In the genomic region with DNA sequence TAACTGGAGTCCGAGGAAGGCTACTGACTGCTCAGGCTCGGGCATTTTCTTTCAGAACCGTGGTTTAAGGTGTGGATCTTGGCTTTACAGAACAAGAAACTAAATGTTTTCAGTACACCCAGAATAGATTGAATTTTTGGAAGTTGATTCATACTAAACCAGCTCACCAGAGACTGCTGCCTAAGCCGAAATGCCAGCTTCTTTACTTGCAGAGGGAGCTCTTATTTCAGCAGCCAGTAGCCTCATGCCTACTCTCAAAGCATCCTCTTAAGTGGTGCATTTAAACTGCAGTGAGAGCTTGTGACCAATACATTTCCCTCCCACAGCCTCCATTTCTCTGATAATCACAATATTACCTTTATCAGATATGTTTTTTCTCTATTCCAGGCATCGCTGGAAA, we compare ENCODE assay signal across 25 cellular contexts.
DNase-seq lines count a peak whose midpoint lies in the region; ATAC-seq, FAIRE-seq and TF ChIP-seq lines count a peak whose summit lies in the region.
"Had no signal": no experiment of that assay in that cellular context is flagged by ENCODE, and none has a peak within 500 bp of the region (broad histone marks: within the 10 kb centered on the region; RNA-seq: fewer than 3 reads in every experiment).

No MANE protein-coding gene starts in this region.

- SMC1A ChIA-PET in GM12878 (lab: Charles Lee; ENCODE audit: uncharacterized antibody, unreplicated experiment): interaction anchor here (1.0 to 1.3 kb wide), 2 partner anchors 9 to 13 kb away, joined by 4 to 6 read pairs; no protein-coding TSS in a partner anchor

- H3K4me1 ChIP-seq in GM12878 (ENCODE audit: control insufficient read depth, insufficient read depth, low read length): no peaks in the 10 kb centered on the region
- peaks cover 26% of the 10 kb centered on the region for H3K4me1 ChIP-seq in neural progenitor cell
- H3K4me1 ChIP-seq in colonic mucosa: no peaks in the 10 kb centered on the region
- H3K4me1 ChIP-seq: prostate gland had no signal

- no peaks in the 10 kb centered on the region for H3K36me3 Mint-ChIP-seq in neural progenitor cell
- H3K36me3 Mint-ChIP-seq: activated naive CD4-positive, alpha-beta T cell treated with anti-CD3 and anti-CD28 coated beads, Interleukin-2, amount 50 U/mL, for 72 hours; memory B cell; natural killer cell had no signal

- TF ChIP-seq POLR2A in GM12878 (IDR thresholded peaks at IDR 0.05; ENCODE audit: low read depth, low read length): no peak

- BruUV-seq in GM12878 (replicated peaks; lab: Mats Ljungman, UMichigan): no TSS peak

- RAD21 ChIA-PET in GM12878 (lab: Charles Lee; ENCODE audit: unreplicated experiment): no interaction called here

- intact Hi-C loops in GM12878 (cut with micrococcal nuclease; ENCODE audit: unreplicated experiment): no loop called here
- intact Hi-C loops in colonic mucosa (cut with DNase I): no loop called here

- no peak overlapping the region for H3K4me3 Mint-ChIP-seq in neural progenitor cell
- H3K4me3 Mint-ChIP-seq: activated B cell treated with CpG ODN at 0.5 μM for 24 hours; activated CD8-positive, alpha-beta T cell treated with anti-CD3 and anti-CD28 coated beads, Interleukin-2, amount 10 ng/mL, durations not matched to agents 7 days and 5 days; activated T-cell treated with anti-CD3 and anti-CD28 coated beads, Interleukin-2, amount 50 U/mL, for 72 hours; CD8-positive, alpha-beta memory T cell; memory B cell; natural killer cell; T-helper 17 cell had no signal

- H3K4me1 Mint-ChIP-seq in neural progenitor cell: peaks cover 8% of the 10 kb centered on the region
- H3K4me1 Mint-ChIP-seq: activated B cell treated with CpG ODN at 0.5 μM for 24 hours; CD8-positive, alpha-beta memory T cell; memory B cell; natural killer cell; T-helper 17 cell had no signal

- in situ Hi-C loops in GM12878 (cut with MboI): no loop called here

- peak; percentile 46 for DNase-seq in AG09309 (ENCODE audit: low read depth)
- peak; percentile 82 for DNase-seq in M059J (ENCODE audit: low read depth)
- DNase-seq in GM12878 (ENCODE audit: low read depth, low spot score): no peak
- DNase-seq in neural progenitor cell (ENCODE audit: low spot score): no peak
- no peak for DNase-seq in colonic mucosa
- DNase-seq in NCI-H524 (lab: John Stamatoyannopoulos, UW): no peak
- DNase-seq in left lobe of liver (ENCODE audit: low spot score): no peak
- no peak for DNase-seq in DMS53 (lab: John Stamatoyannopoulos, UW)
- DNase-seq: activated B cell treated with CpG ODN at 0.5 μM for 24 hours; activated CD8-positive, alpha-beta T cell treated with anti-CD3 and anti-CD28 coated beads, Interleukin-2, amount 10 ng/mL, durations not matched to agents 7 days and 5 days; activated T-cell treated with anti-CD3 and anti-CD28 coated beads, Interleukin-2, amount 50 U/mL, for 72 hours; CD8-positive, alpha-beta memory T cell; effector CD8-positive, alpha-beta T cell; hippocampal formation; KBM-7; natural killer cell; NCI-H1048; NCI-H2107; NCI-H526; SIG-M5; T-helper 17 cell had no signal

- POLR2A ChIA-PET in GM12878 (lab: Charles Lee): no interaction called here

- H3K27me3 ChIP-seq in GM12878 (replicated peaks in 1 of 2; ENCODE audit: control insufficient read depth in 2 of 2, insufficient read depth in 2 of 2, low read length in 1 of 2): no peaks in the 10 kb centered on the region
- H3K27me3 ChIP-seq in neural progenitor cell: no peaks in the 10 kb centered on the region
- no peaks in the 10 kb centered on the region for H3K27me3 ChIP-seq in colonic mucosa
- H3K27me3 ChIP-seq: cardiac muscle cell had no signal

- ATAC-seq in GM12878 (no peak), left lobe of liver (no peak)
- ATAC-seq: activated CD8-positive, alpha-beta T cell treated with anti-CD3 and anti-CD28 coated beads, Interleukin-2, amount 10 ng/mL, durations not matched to agents 7 days and 5 days; activated naive CD4-positive, alpha-beta T cell treated with anti-CD3 and anti-CD28 coated beads, Interleukin-2, amount 50 U/mL, for 72 hours; activated T-cell treated with anti-CD3 and anti-CD28 coated beads, Interleukin-2, amount 50 U/mL, for 72 hours; natural killer cell; T-helper 17 cell had no signal

- H3K36me3 ChIP-seq in GM12878 (ENCODE audit: control insufficient read depth in 2 of 2, insufficient read depth in 2 of 2, low read length in 1 of 2): no peaks in the 10 kb centered on the region
- no peaks in the 10 kb centered on the region for H3K36me3 ChIP-seq in neural progenitor cell
- no peaks in the 10 kb centered on the region for H3K36me3 ChIP-seq in colonic mucosa
- H3K36me3 ChIP-seq: cardiac muscle cell, prostate gland had no signal

- H3K27me3 Mint-ChIP-seq in neural progenitor cell (ENCODE audit: insufficient read depth, low read depth): peaks cover 2% of the 10 kb centered on the region
- H3K27me3 Mint-ChIP-seq: CD8-positive, alpha-beta memory T cell; memory B cell; T-helper 17 cell had no signal

- H3K9ac ChIP-seq in GM12878 (ENCODE audit: control insufficient read depth, insufficient read depth, low read length): no peak overlapping the region
- H3K9ac ChIP-seq in neural progenitor cell: no peak overlapping the region
- H3K9ac ChIP-seq in colonic mucosa (ENCODE audit: low read depth in 2 of 2, low read length in 2 of 2): no peak overlapping the region

- no peak for TF ChIP-seq CTCF in AG09309 (IDR thresholded peaks at IDR 0.05; ENCODE audit: control insufficient read depth, insufficient read depth, low read depth, low read length, missing control alignments)
- TF ChIP-seq CTCF in GM12878 (IDR thresholded peaks at IDR 0.05 in 2 of 3, conservative IDR thresholded peaks at IDR 0.05 in 1 of 3; ENCODE audit: control insufficient read depth in 2 of 3, extremely low read depth in 1 of 3, insufficient read depth in 1 of 3, low read depth in 3 of 3, low read length in 3 of 3): no peak
- TF ChIP-seq CTCF in neural progenitor cell (IDR thresholded peaks at IDR 0.05): no peak
- no peak for TF ChIP-seq CTCF in colonic mucosa (IDR thresholded peaks at IDR 0.05)

- peak; percentile 27 for FAIRE-seq in GM12878 (lab: Jason Lieb, UNC)

- no peak overlapping the region for H3K4me3 ChIP-seq in AG09309 (ENCODE audit: control insufficient read depth, low read depth, low read length)
- H3K4me3 ChIP-seq in GM12878: no peak overlapping the region
- H3K4me3 ChIP-seq in neural progenitor cell: no peak overlapping the region
- H3K4me3 ChIP-seq in colonic mucosa: no peak overlapping the region
- H3K4me3 ChIP-seq: cardiac muscle cell, prostate gland had no signal

- WGBS in GM12878 (ENCODE audit: insufficient coverage, insufficient replicate concordance, low lambda C conversion rate, missing lambda C conversion rate): 11% methylated on average over 5 of the region's 5 CpGs

- H2AFZ ChIP-seq in GM12878 (ENCODE audit: control insufficient read depth, low read depth, low read length): no peak overlapping the region
- peak overlapping the region; percentile 8 for H2AFZ ChIP-seq in neural progenitor cell (replicated peaks)

- H3K4me2 ChIP-seq in GM12878 (ENCODE audit: control insufficient read depth, insufficient read depth) (no peak overlapping the region), neural progenitor cell (no peak overlapping the region)

- TF ChIP-seq RAD21 in GM12878 (IDR thresholded peaks at IDR 0.05; ENCODE audit: insufficient read depth, low read depth, low read length): no peak

- H3F3A ChIP-seq in neural progenitor cell (ENCODE audit: low read depth): no peaks in the 10 kb centered on the region

- H3K27ac Mint-ChIP-seq in neural progenitor cell: no peak overlapping the region
- H3K27ac Mint-ChIP-seq: activated B cell treated with CpG ODN at 0.5 μM for 24 hours; activated CD8-positive, alpha-beta T cell treated with anti-CD3 and anti-CD28 coated beads, Interleukin-2, amount 10 ng/mL, durations not matched to agents 7 days and 5 days; activated naive CD4-positive, alpha-beta T cell treated with anti-CD3 and anti-CD28 coated beads, Interleukin-2, amount 50 U/mL, for 72 hours; activated T-cell treated with anti-CD3 and anti-CD28 coated beads, Interleukin-2, amount 50 U/mL, for 72 hours; CD8-positive, alpha-beta memory T cell; memory B cell; natural killer cell; T-helper 17 cell had no signal

- H3K9me3 ChIP-seq in GM12878 (replicated peaks; ENCODE audit: control insufficient read depth, insufficient read depth, low read length) (no peaks in the 10 kb centered on the region), neural progenitor cell (ENCODE audit: low read depth) (no peaks in the 10 kb centered on the region), colonic mucosa (no peaks in the 10 kb centered on the region)
- H3K9me3 ChIP-seq: prostate gland had no signal

- CTCF ChIA-PET in GM12878 (lab: Yijun Ruan, JAX): interaction anchor here (0.6 kb wide), 1 partner anchor 500 kb away, joined by 3 read pairs; no protein-coding TSS in a partner anchor

- H3K9me3 Mint-ChIP-seq in neural progenitor cell: no peaks in the 10 kb centered on the region
- H3K9me3 Mint-ChIP-seq: activated B cell treated with CpG ODN at 0.5 μM for 24 hours; activated naive CD4-positive, alpha-beta T cell treated with anti-CD3 and anti-CD28 coated beads, Interleukin-2, amount 50 U/mL, for 72 hours; memory B cell had no signal

- H4K20me1 ChIP-seq in GM12878 (ENCODE audit: control insufficient read depth, insufficient read depth) (no peaks in the 10 kb centered on the region), neural progenitor cell (ENCODE audit: low read depth) (no peaks in the 10 kb centered on the region)

- no peak for TF ChIP-seq EP300 in GM12878 (IDR thresholded peaks at IDR 0.05; ENCODE audit: borderline replicate concordance in 1 of 2, control insufficient read depth in 1 of 2, low read depth in 2 of 2, low read length in 2 of 2)

- H3K79me2 ChIP-seq in GM12878 (ENCODE audit: control insufficient read depth, insufficient read depth, low read length) (no peaks in the 10 kb centered on the region), neural progenitor cell (ENCODE audit: low read depth) (no peaks in the 10 kb centered on the region)

- H3K27ac ChIP-seq in GM12878 (ENCODE audit: control insufficient read depth, insufficient read depth): no peak overlapping the region
- no peak overlapping the region for H3K27ac ChIP-seq in neural progenitor cell
- no peak overlapping the region for H3K27ac ChIP-seq in colonic mucosa
- H3K27ac ChIP-seq: cardiac muscle cell, prostate gland had no signal

TF ChIP-seq in GM12878, 131 proteins besides CTCF, POLR2A, EP300 and RAD21:
- TF ChIP-seq BHLHE40 (IDR thresholded peaks at IDR 0.05; ENCODE audit: borderline replicate concordance in 1 of 2, low read depth in 2 of 2, low read length in 1 of 2) (no peak), IRF4 (IDR thresholded peaks at IDR 0.05; ENCODE audit: low read depth, low read length) (no peak)

Comparison
In these comparisons a context has a peak if more than half of its experiments do, and no peak if none do; other contexts are left out.
1. DNase-seq: peak in AG09309 (single experiment) and M059J (single experiment); none in GM12878 (single experiment), neural progenitor cell (single experiment), colonic mucosa (single experiment), NCI-H524 (0 of 2), left lobe of liver (single experiment) and DMS53 (single experiment).